In genomic region chr17:63039342-63039741, GRCh38 we compare ENCODE assay signal across 16 cellular contexts.
DNase-seq lines count a peak whose midpoint lies in the region; ATAC-seq lines count a peak whose summit lies in the region.
"Had no signal": no experiment of that assay in that cellular context is flagged by ENCODE, and none has a peak within 500 bp of the region (broad histone marks: within the 10 kb centered on the region; RNA-seq: fewer than 3 reads in every experiment).

No MANE protein-coding gene starts in this region.

- H3K27ac Mint-ChIP-seq in activated T-cell treated with anti-CD3 and anti-CD28 coated beads, Interleukin-2, amount 50 U/mL, for 72 hours: no peak overlapping the region

- no peak for DNase-seq in activated T-cell treated with anti-CD3 and anti-CD28 coated beads, Interleukin-2, amount 50 U/mL, for 72 hours
- no peak for DNase-seq in activated T-cell treated with anti-CD3 and anti-CD28 coated beads for 4 hours
- peak; percentile 38 for DNase-seq in NCI-H526 treated with DMSO at 0.1 percent for 48 hours (lab: John Stamatoyannopoulos, UW)
- peak; percentile 20 for DNase-seq in putamen (ENCODE audit: low spot score)
- DNase-seq in NCI-H446 (lab: John Stamatoyannopoulos, UW): no peak
- DNase-seq in iPS-NIHi7 (ENCODE audit: extremely low spot score): no peak
- DNase-seq in KBM-7: no peak
- DNase-seq: activated CD4-positive, alpha-beta T cell treated with anti-CD3 and anti-CD28 coated beads, Interleukin-2, amount 50 U/mL, for 4 hours; adrenal gland; AML-193; GF-D8; NCI-H82; retina; T-helper 1 cell; thyroid gland had no signal

- H3K9ac ChIP-seq in endocrine pancreas (ENCODE audit: control insufficient read depth, insufficient read depth, low read length): no peak overlapping the region

- no peaks in the 10 kb centered on the region for H3K27me3 ChIP-seq in endocrine pancreas (ENCODE audit: control insufficient read depth, insufficient read depth, low read length)
- H3K27me3 ChIP-seq: adrenal gland, thyroid gland had no signal

- no peaks in the 10 kb centered on the region for H3K9me3 ChIP-seq in endocrine pancreas (ENCODE audit: control insufficient read depth, low read length)
- H3K9me3 ChIP-seq: adrenal gland, thyroid gland had no signal

- no peaks in the 10 kb centered on the region for H3K36me3 Mint-ChIP-seq in activated T-cell treated with anti-CD3 and anti-CD28 coated beads, Interleukin-2, amount 50 U/mL, for 72 hours (ENCODE audit: insufficient read depth in 2 of 2)

- H3K4me1 Mint-ChIP-seq in activated T-cell treated with anti-CD3 and anti-CD28 coated beads, Interleukin-2, amount 50 U/mL, for 72 hours (ENCODE audit: low read depth): peaks cover 20% of the 10 kb centered on the region

- H3K4me3 Mint-ChIP-seq in activated T-cell treated with anti-CD3 and anti-CD28 coated beads, Interleukin-2, amount 50 U/mL, for 72 hours: peak overlapping the region; percentile 28 to 64

- H3K4me3 ChIP-seq in endocrine pancreas (ENCODE audit: control insufficient read depth, insufficient read depth, low read length): peak overlapping the region; percentile 84
- H3K4me3 ChIP-seq: adrenal gland, thyroid gland had no signal

- no peaks in the 10 kb centered on the region for H3K36me3 ChIP-seq in endocrine pancreas (ENCODE audit: control insufficient read depth, insufficient read depth, low read length)
- H3K36me3 ChIP-seq: adrenal gland, thyroid gland had no signal

- H3K27me3 Mint-ChIP-seq in activated T-cell treated with anti-CD3 and anti-CD28 coated beads, Interleukin-2, amount 50 U/mL, for 72 hours (ENCODE audit: low read depth): no peaks in the 10 kb centered on the region

- in situ Hi-C loops in KBM-7 (cut with MboI; ENCODE audit: low pct_unique_long_range_greater_than_20kb, low sequenced_read_pairs): no loop called here

- no peak for ATAC-seq in activated T-cell treated with anti-CD3 and anti-CD28 coated beads, Interleukin-2, amount 50 U/mL, for 72 hours (replicated peaks in 1 of 2)

- H3K4me1 ChIP-seq in endocrine pancreas (ENCODE audit: control insufficient read depth, insufficient read depth, low read length): peaks cover 23% of the 10 kb centered on the region
- H3K4me1 ChIP-seq: adrenal gland, thyroid gland had no signal

- H3K9me3 Mint-ChIP-seq in activated T-cell treated with anti-CD3 and anti-CD28 coated beads, Interleukin-2, amount 50 U/mL, for 72 hours: no peaks in the 10 kb centered on the region

Comparison
In these comparisons a context has a peak if more than half of its experiments do, and no peak if none do; other contexts are left out.
1. DNase-seq: peak in NCI-H526 treated with DMSO at 0.1 percent for 48 hours (single experiment) and putamen (single experiment); none in activated T-cell treated with anti-CD3 and anti-CD28 coated beads, Interleukin-2, amount 50 U/mL, for 72 hours (0 of 2), activated T-cell treated with anti-CD3 and anti-CD28 coated beads for 4 hours (single experiment), NCI-H446 (0 of 2), iPS-NIHi7 (single experiment) and KBM-7 (single experiment).